In genomic region chr9:14292181-14292773, GRCh38 we compare ENCODE assay signal across 19 cellular contexts.
"Had no signal": no experiment of that assay in that cellular context is flagged by ENCODE, and none has a peak within 500 bp of the region (broad histone marks: within the 10 kb centered on the region; RNA-seq: fewer than 3 reads in every experiment).

No MANE protein-coding gene starts in this region.

- H3K4me3 Mint-ChIP-seq: endodermal cell, naive B cell had no signal

- H3K4me1 Mint-ChIP-seq: endodermal cell, naive B cell had no signal

- H3K4me1 ChIP-seq: foreskin keratinocyte, left lung, thyroid gland had no signal

- ATAC-seq: foreskin keratinocyte, left lung, upper lobe of right lung had no signal

- H3K9me3 ChIP-seq: heart left ventricle, left lung, neutrophil, stomach, thyroid gland, upper lobe of right lung, vagina had no signal

- H3K27ac Mint-ChIP-seq: endodermal cell, naive B cell had no signal

- DNase-seq: effector CD4-positive, alpha-beta T cell; endodermal cell; erythroblast; foreskin keratinocyte; heart left ventricle; hippocampal formation; kidney glomerular epithelial cell; left lung; mesendoderm; naive B cell; small intestine; stimulated activated CD4-positive, alpha-beta T cell treated with anti-CD3 and anti-CD28 coated beads, Interleukin-12 subunit alpha, Interleukin-12 subunit beta, amount 100 ng/mL, for 4 hours; stimulated activated naive CD4-positive, alpha-beta T cell; stomach; thyroid gland; upper lobe of right lung had no signal

- H3K27ac ChIP-seq: foreskin keratinocyte, left lung, neutrophil, thyroid gland, upper lobe of right lung, vagina had no signal

- H3K36me3 Mint-ChIP-seq: naive B cell had no signal

- H3K27me3 ChIP-seq: foreskin keratinocyte, heart left ventricle, left lung, neutrophil, stomach, thyroid gland, upper lobe of right lung, vagina had no signal

- H3K9me3 Mint-ChIP-seq: endodermal cell had no signal

- H3K4me3 ChIP-seq: coronary artery, heart left ventricle, left lung, stomach, thyroid gland, upper lobe of right lung, vagina had no signal

- H3K36me3 ChIP-seq: heart left ventricle, left lung, neutrophil, stomach, thyroid gland, upper lobe of right lung, vagina had no signal
